Comparison of ENCODE assay signal across 8 cellular contexts in the genomic region with DNA sequence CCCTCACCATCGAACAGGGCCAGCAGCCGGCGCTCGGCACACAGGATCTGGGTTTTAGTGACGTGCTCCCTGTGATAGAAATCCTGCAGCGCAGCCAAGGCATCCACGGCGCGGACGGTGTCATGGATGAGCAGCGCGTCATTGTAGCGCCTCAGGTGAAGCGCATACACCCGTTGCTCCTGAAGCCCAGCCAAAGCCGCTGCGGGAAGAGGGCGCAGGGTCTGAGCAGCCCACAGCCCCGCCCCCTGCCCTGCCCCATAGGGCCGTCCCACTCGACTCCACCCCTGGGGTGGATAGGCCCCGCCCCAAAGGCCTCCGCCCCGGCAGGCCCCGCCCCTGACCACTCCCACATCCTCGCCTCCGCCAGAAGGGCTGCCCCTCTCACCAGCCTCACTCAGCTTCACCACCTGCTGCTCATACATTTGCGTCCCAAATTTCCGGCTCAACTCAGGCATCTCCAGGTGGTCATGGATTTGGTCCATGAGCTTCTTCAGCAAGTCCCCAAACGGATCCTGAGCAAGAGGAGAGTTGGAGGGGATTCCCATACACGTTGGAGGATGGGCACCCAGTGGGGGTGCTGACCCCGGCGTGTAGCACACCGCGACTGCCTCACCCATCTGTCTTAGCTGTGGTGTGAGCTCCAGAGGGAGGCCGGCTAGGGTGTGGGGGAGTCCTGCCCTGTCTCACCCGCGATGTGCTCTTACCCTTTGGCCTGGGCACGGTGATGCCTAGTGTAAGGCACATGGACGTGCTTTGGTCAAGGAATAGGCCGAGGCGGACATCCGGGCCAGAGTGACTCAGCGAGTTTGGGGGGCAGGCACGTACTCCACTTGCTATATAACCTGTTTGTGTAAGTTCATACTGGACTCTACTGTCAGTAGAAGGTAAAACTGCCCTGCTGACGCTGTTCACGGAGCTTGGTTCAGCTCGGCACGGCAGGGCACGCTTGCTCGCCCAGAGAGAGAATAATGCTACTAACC.
DNase-seq lines count a peak whose midpoint lies in the region; ATAC-seq lines count a peak whose summit lies in the region.

No MANE protein-coding gene starts in this region.

- H3K4me3 ChIP-seq in adipocyte (ENCODE audit: low read length) (no peak overlapping the region), iPS-20b (ENCODE audit: low read length) (peak overlapping the region; percentile 69; the same call in 1 of the 2 replicates)

- no peaks in the 10 kb centered on the region for H3K27me3 Mint-ChIP-seq in T-helper 1 cell treated with Interleukin-12 subunit alpha and Interleukin-12 subunit beta and Interleukin-4 antibody, amounts not matched to agents 30 μg/mL and 1 μg/mL, for 36 hours (ENCODE audit: low read depth)

- DNase-seq in COR-L47 (lab: John Stamatoyannopoulos, UW): peak; percentile 86
- peak; percentile 92 for DNase-seq in NAMALWA (ENCODE audit: low spot score)
- peak; percentile 35 for DNase-seq in adipocyte (ENCODE audit: low read depth)
- DNase-seq in stimulated activated CD4-positive, alpha-beta T cell treated with anti-CD3 and anti-CD28 coated beads, Interleukin-15, amount 100 ng/mL, for 1 hour (ENCODE audit: low read depth in 1 of 2, low spot score in 1 of 2): peak; percentile 86 to 87
- no peak for DNase-seq in HCEC 1CT

- H3K27ac Mint-ChIP-seq in T-helper 1 cell treated with Interleukin-12 subunit alpha and Interleukin-12 subunit beta and Interleukin-4 antibody, amounts not matched to agents 30 μg/mL and 1 μg/mL, for 36 hours: peak overlapping the region; percentile 52

- no peaks in the 10 kb centered on the region for H3K36me3 ChIP-seq in adipocyte (ENCODE audit: control insufficient read depth, insufficient read depth, low read length, severe bottlenecking)
- no peaks in the 10 kb centered on the region for H3K36me3 ChIP-seq in iPS-20b (ENCODE audit: insufficient read depth, low read depth, low read length)

- H3K9ac ChIP-seq in adipocyte (ENCODE audit: low read length) (no peak overlapping the region), iPS-20b (ENCODE audit: low read depth, low read length) (peak overlapping the region; percentile 27; the same call in 1 of the 2 replicates)

- H3K27ac ChIP-seq in iPS-20b (ENCODE audit: low read length): no peak overlapping the region

- ATAC-seq in GM21723 (IDR thresholded peaks at IDR 0.05; ENCODE audit: unreplicated experiment): peak; percentile 65

- H3K9me3 ChIP-seq in adipocyte (ENCODE audit: control insufficient read depth, low read length) (no peaks in the 10 kb centered on the region), iPS-20b (ENCODE audit: insufficient read depth, low read depth, low read length) (no peaks in the 10 kb centered on the region)

- peaks cover 29% of the 10 kb centered on the region for H3K4me1 Mint-ChIP-seq in T-helper 1 cell treated with Interleukin-12 subunit alpha and Interleukin-12 subunit beta and Interleukin-4 antibody, amounts not matched to agents 30 μg/mL and 1 μg/mL, for 36 hours (ENCODE audit: low read depth)

- peaks cover 46% of the 10 kb centered on the region for H3K36me3 Mint-ChIP-seq in T-helper 1 cell treated with Interleukin-12 subunit alpha and Interleukin-12 subunit beta and Interleukin-4 antibody, amounts not matched to agents 30 μg/mL and 1 μg/mL, for 36 hours (ENCODE audit: low read depth)

- H3K27me3 ChIP-seq in adipocyte (replicated peaks; ENCODE audit: control insufficient read depth, insufficient read depth, low read length) (no peaks in the 10 kb centered on the region), iPS-20b (ENCODE audit: insufficient read depth, low read length) (no peaks in the 10 kb centered on the region; the same call in 1 of the 2 replicates)

- no peaks in the 10 kb centered on the region for H3K9me3 Mint-ChIP-seq in T-helper 1 cell treated with Interleukin-12 subunit alpha and Interleukin-12 subunit beta and Interleukin-4 antibody, amounts not matched to agents 30 μg/mL and 1 μg/mL, for 36 hours

- H3K4me3 Mint-ChIP-seq in T-helper 1 cell treated with Interleukin-12 subunit alpha and Interleukin-12 subunit beta and Interleukin-4 antibody, amounts not matched to agents 30 μg/mL and 1 μg/mL, for 36 hours: peak overlapping the region; percentile 25

- H3K4me1 ChIP-seq in adipocyte (ENCODE audit: control insufficient read depth, insufficient read depth, low read length) (peaks cover 11% of the 10 kb centered on the region), iPS-20b (ENCODE audit: insufficient read depth, low read length) (no peaks in the 10 kb centered on the region)
